In the genomic region with DNA sequence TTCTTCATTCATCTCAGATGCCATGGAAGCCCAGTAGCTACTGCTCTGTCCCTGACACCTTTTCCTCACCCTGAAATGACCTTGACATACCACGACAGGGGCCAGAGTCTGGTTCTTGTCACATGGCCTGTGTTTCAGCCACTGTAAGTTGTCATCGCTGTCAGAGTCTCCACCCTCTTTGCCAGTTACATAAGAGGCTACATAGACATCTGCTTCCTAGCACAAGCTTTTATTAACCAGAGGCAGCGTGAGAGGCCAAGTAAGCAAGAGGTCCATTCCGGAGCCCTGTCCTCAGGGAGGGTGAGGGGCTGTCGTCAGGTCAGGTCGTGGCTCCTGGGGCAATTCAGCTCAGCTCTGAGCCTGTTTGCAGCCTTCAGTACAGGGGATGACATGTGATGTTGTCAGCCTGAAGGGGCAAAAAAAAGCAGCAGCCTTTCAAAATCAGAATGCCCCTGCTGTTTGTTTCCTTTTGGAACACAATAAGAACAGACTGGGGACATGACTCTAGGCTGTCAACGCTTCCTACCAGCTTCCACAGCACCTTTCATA, we compare ENCODE assay signal across 13 cellular contexts.
DNase-seq lines count a peak whose midpoint lies in the region; ATAC-seq, FAIRE-seq and TF ChIP-seq lines count a peak whose summit lies in the region.
"Had no signal": no experiment of that assay in that cellular context is flagged by ENCODE, and none has a peak within 500 bp of the region (broad histone marks: within the 10 kb centered on the region; RNA-seq: fewer than 3 reads in every experiment).

No MANE protein-coding gene starts in this region.

- no peak overlapping the region for H2AK5ac ChIP-seq in H1 (ENCODE audit: low read depth, low read length)

- no peaks in the 10 kb centered on the region for H3F3A ChIP-seq in GM23248 (ENCODE audit: insufficient read depth)

- H3K4me3 ChIP-seq in GM23248: no peak overlapping the region
- no peak overlapping the region for H3K4me3 ChIP-seq in H1 (ENCODE audit: extremely low read depth in 1 of 4, insufficient read depth in 2 of 4, low read depth in 3 of 4, low read length in 4 of 4)
- peak overlapping the region; percentile 7 for H3K4me3 ChIP-seq in psoas muscle
- H3K4me3 ChIP-seq: BLaER1 treated with 17β-estradiol and CSF1 and Interleukin-3, amounts not matched to agents 10 nM and 100 nM had no signal

- CTCF ChIA-PET in H1 (lab: Charles Lee; ENCODE audit: partially characterized antibody): interaction anchor here (1.4 to 4.1 kb wide), 3 partner anchors 9 to 99 kb away, joined by 3 to 15 read pairs (median 5); no protein-coding TSS in a partner anchor

- H4K5ac ChIP-seq in H1 (ENCODE audit: insufficient read length, low read depth, low read length): no peak overlapping the region

- 24 to 30% methylated on average over 7 of the region's 7 CpGs for WGBS in GM23248 (ENCODE audit: low coverage in 1 of 2, low lambda C conversion rate in 2 of 2, missing lambda C conversion rate in 2 of 2), 2 experiments
- WGBS in H1 (ENCODE audit: extremely low coverage in 1 of 2, insufficient coverage in 1 of 2, insufficient read length in 1 of 2, insufficient replicate concordance in 2 of 2, low coverage in 1 of 2, low lambda C conversion rate in 2 of 2, missing lambda C conversion rate in 1 of 2), 2 experiments: 34% methylated on average over 7 of the region's 7 CpGs; no CpG with 5 or more reads in 1 of the 2 experiments
- 7 to 18% (median 9%) methylated on average over 7 of the region's 7 CpGs for WGBS in psoas muscle, 3 donors

- no peaks in the 10 kb centered on the region for H3K79me1 ChIP-seq in H1 (ENCODE audit: low read depth, low read length)

- no peaks in the 10 kb centered on the region for H3K9me3 ChIP-seq in GM23248 (ENCODE audit: low read depth)
- no peaks in the 10 kb centered on the region for H3K9me3 ChIP-seq in H1 (ENCODE audit: insufficient read depth in 2 of 2, low read depth in 1 of 2, low read length in 1 of 2)
- H3K9me3 ChIP-seq in psoas muscle: peaks cover 3% of the 10 kb centered on the region
- H3K9me3 ChIP-seq: BLaER1 treated with 17β-estradiol and CSF1 and Interleukin-3, amounts not matched to agents 10 nM and 100 nM had no signal

- no peak for FAIRE-seq in H1 (lab: Jason Lieb, UNC)

- H3K56ac ChIP-seq in H1 (replicated peaks; ENCODE audit: insufficient read length, low read depth, low read length): no peak overlapping the region

- no peaks in the 10 kb centered on the region for H3K4me1 Mint-ChIP-seq in activated T-cell treated with anti-CD3 and anti-CD28 coated beads, Interleukin-2, amount 50 U/mL, for 4 hours (ENCODE audit: low read depth)

- no peak for TF ChIP-seq RAD21 in H1 (IDR thresholded peaks at IDR 0.05 in 1 of 2, conservative IDR thresholded peaks at IDR 0.05 in 1 of 2; ENCODE audit: low read depth in 2 of 2, low read length in 2 of 2)

- H3K14ac ChIP-seq in H1 (ENCODE audit: insufficient read length): no peak overlapping the region

- no peak overlapping the region for H4K91ac ChIP-seq in H1 (replicated peaks; ENCODE audit: insufficient read length, low read length)

- H3K4me2 ChIP-seq in GM23248 (ENCODE audit: unreplicated experiment) (no peak overlapping the region), H1 (ENCODE audit: insufficient read depth in 1 of 2, low read depth in 2 of 2, low read length in 2 of 2) (peak overlapping the region in 1 of 2 experiments; percentile 9; a peak in 1 of 4 replicates)
- H3K4me2 ChIP-seq: BLaER1 treated with 17β-estradiol and CSF1 and Interleukin-3, amounts not matched to agents 10 nM and 100 nM had no signal

- in situ Hi-C loops in GM23248 (cut with MboI): no loop called here

- no peaks in the 10 kb centered on the region for H3K36me3 ChIP-seq in GM23248 (ENCODE audit: low read depth)
- H3K36me3 ChIP-seq in H1 (ENCODE audit: control insufficient read depth in 2 of 4, insufficient read depth in 4 of 4, low read length in 3 of 4): no peaks in the 10 kb centered on the region
- H3K36me3 ChIP-seq in psoas muscle (ENCODE audit: insufficient read depth in 1 of 2, low read depth in 1 of 2): no peaks in the 10 kb centered on the region
- H3K36me3 ChIP-seq: BLaER1 treated with 17β-estradiol and CSF1 and Interleukin-3, amounts not matched to agents 10 nM and 100 nM had no signal

- no peak overlapping the region for H2BK5ac ChIP-seq in H1 (ENCODE audit: low read depth, low read length)

- no peaks in the 10 kb centered on the region for H3K36me3 Mint-ChIP-seq in activated T-cell treated with anti-CD3 and anti-CD28 coated beads, Interleukin-2, amount 50 U/mL, for 4 hours (ENCODE audit: insufficient read depth)

- H3K4ac ChIP-seq in H1 (replicated peaks; ENCODE audit: insufficient read length, low read depth, low read length): no peak overlapping the region

- no peak overlapping the region for H3K18ac ChIP-seq in H1 (ENCODE audit: extremely low read depth, low read length)

- H2BK20ac ChIP-seq in H1 (ENCODE audit: low read length): no peak overlapping the region

- no peak for TF ChIP-seq CTCF in H1 (IDR thresholded peaks at IDR 0.05; ENCODE audit: control extremely low read depth in 1 of 3, insufficient read depth in 1 of 3, low read depth in 1 of 3, low read length in 3 of 3)
- no peak for TF ChIP-seq CTCF in psoas muscle (IDR thresholded peaks at IDR 0.05)

- no peak overlapping the region for H2BK120ac ChIP-seq in H1 (replicated peaks; ENCODE audit: low read depth, low read length)

- H3K27ac ChIP-seq in GM23248 (no peak overlapping the region), H1 (ENCODE audit: low read depth, low read length) (no peak overlapping the region), layer of hippocampus (ENCODE audit: low read depth, low read length) (peak overlapping the region; percentile 50), psoas muscle (peak overlapping the region; percentile 63)
- H3K27ac ChIP-seq: BLaER1 treated with 17β-estradiol and CSF1 and Interleukin-3, amounts not matched to agents 10 nM and 100 nM; VCaP had no signal

- H2BK15ac ChIP-seq in H1 (ENCODE audit: low read length): no peak overlapping the region

- H4K8ac ChIP-seq in H1 (ENCODE audit: extremely low read depth, insufficient read depth, low read length): no peak overlapping the region

- POLR2A ChIA-PET in H1 (lab: Charles Lee; ENCODE audit: partially characterized antibody): interaction anchor here (1.1 kb wide), 1 partner anchor 186 kb away, joined by 3 read pairs; the partner anchor contains the start of gene BCLAF1

- no peak overlapping the region for H3K23ac ChIP-seq in H1 (ENCODE audit: insufficient read length)

- H3K27me3 ChIP-seq in GM23248 (replicated peaks; ENCODE audit: insufficient read depth): no peaks in the 10 kb centered on the region
- peaks cover 41 to 63% (median 61%) of the 10 kb centered on the region in 4 experiments for H3K27me3 ChIP-seq in H1 (replicated peaks in 1 of 4; ENCODE audit: control insufficient read depth in 3 of 4, extremely low read depth in 1 of 4, insufficient read depth in 3 of 4, low read length in 3 of 4)
- no peaks in the 10 kb centered on the region for H3K27me3 ChIP-seq in layer of hippocampus (ENCODE audit: control insufficient read depth, insufficient read depth, low read length)
- no peaks in the 10 kb centered on the region for H3K27me3 ChIP-seq in psoas muscle (ENCODE audit: insufficient read depth in 3 of 3, low read length in 2 of 3)
- H3K27me3 ChIP-seq: BLaER1 treated with 17β-estradiol and CSF1 and Interleukin-3, amounts not matched to agents 10 nM and 100 nM had no signal

- TF ChIP-seq POLR2A in H1 (IDR thresholded peaks at IDR 0.05; ENCODE audit: control extremely low read depth in 1 of 2, low read depth in 2 of 2, low read length in 2 of 2): no peak

- no peaks in the 10 kb centered on the region for H4K20me1 ChIP-seq in GM23248 (ENCODE audit: insufficient read depth)
- H4K20me1 ChIP-seq in H1 (replicated peaks in 1 of 2; ENCODE audit: control insufficient read depth in 1 of 2, insufficient read depth in 2 of 2, low read length in 2 of 2): peaks cover 0 to 2% of the 10 kb centered on the region in 2 experiments
- H4K20me1 ChIP-seq: BLaER1 treated with 17β-estradiol and CSF1 and Interleukin-3, amounts not matched to agents 10 nM and 100 nM had no signal

- ATAC-seq in psoas muscle (peak; percentile 55 to 96 (median 87)), GM18861 (IDR thresholded peaks at IDR 0.05; ENCODE audit: unreplicated experiment) (no peak), HG02642 (IDR thresholded peaks at IDR 0.05; ENCODE audit: poor library complexity, unreplicated experiment) (no peak)
- ATAC-seq in activated T-cell treated with anti-CD3 and anti-CD28 coated beads, Interleukin-2, amount 50 U/mL, for 4 hours: no peak

- no peak for TF ChIP-seq EP300 in H1 (IDR thresholded peaks at IDR 0.05; ENCODE audit: borderline replicate concordance in 1 of 2, low read depth in 2 of 2, low read length in 2 of 2)

- H3K4me3 Mint-ChIP-seq in activated T-cell treated with anti-CD3 and anti-CD28 coated beads, Interleukin-2, amount 50 U/mL, for 4 hours: no peak overlapping the region
- H3K4me3 Mint-ChIP-seq: activated naive CD4-positive, alpha-beta T cell treated with anti-CD3 and anti-CD28 coated beads for 36 hours; neural crest cell had no signal

- H3K79me2 ChIP-seq in GM23248 (ENCODE audit: insufficient read depth): peaks cover 8% of the 10 kb centered on the region; the same call in 1 of the 2 replicates
- no peaks in the 10 kb centered on the region for H3K79me2 ChIP-seq in H1 (ENCODE audit: control insufficient read depth in 1 of 2, insufficient read depth in 2 of 2, low read length in 2 of 2)

- H3K9me3 Mint-ChIP-seq in activated T-cell treated with anti-CD3 and anti-CD28 coated beads, Interleukin-2, amount 50 U/mL, for 4 hours: no peaks in the 10 kb centered on the region
- H3K9me3 Mint-ChIP-seq: activated naive CD4-positive, alpha-beta T cell treated with anti-CD3 and anti-CD28 coated beads for 36 hours had no signal

- H2AFZ ChIP-seq in GM23248 (peak overlapping the region; percentile 46; the same call in 1 of the 2 replicates), H1 (ENCODE audit: low read length) (no peak overlapping the region)

- H3K4me1 ChIP-seq in GM23248 (ENCODE audit: insufficient read depth) (peaks cover 6% of the 10 kb centered on the region; the same call in 1 of the 2 replicates), H1 (replicated peaks in 1 of 4; ENCODE audit: control insufficient read depth in 3 of 4, insufficient read depth in 4 of 4, low read length in 3 of 4) (peaks cover 0 to 5% (median 2%) of the 10 kb centered on the region in 4 experiments; a peak in 5 of 7 replicates), psoas muscle (peaks cover 17% of the 10 kb centered on the region)
- H3K4me1 ChIP-seq: BLaER1 treated with 17β-estradiol and CSF1 and Interleukin-3, amounts not matched to agents 10 nM and 100 nM had no signal

- no peaks in the 10 kb centered on the region for H3K9me2 ChIP-seq in GM23248 (ENCODE audit: insufficient read depth)

- H3K27me3 Mint-ChIP-seq in activated T-cell treated with anti-CD3 and anti-CD28 coated beads, Interleukin-2, amount 50 U/mL, for 4 hours (ENCODE audit: low read depth): peaks cover 7% of the 10 kb centered on the region

- H3K9ac ChIP-seq in GM23248: no peak overlapping the region; the same call in 1 of the 2 replicates
- no peak overlapping the region for H3K9ac ChIP-seq in H1 (replicated peaks in 1 of 4; ENCODE audit: extremely low read depth in 1 of 4, low read depth in 3 of 4, low read length in 3 of 4)
- H3K9ac ChIP-seq: BLaER1 treated with 17β-estradiol and CSF1 and Interleukin-3, amounts not matched to agents 10 nM and 100 nM had no signal

- no peak overlapping the region for H2BK12ac ChIP-seq in H1 (ENCODE audit: low read depth, low read length)

- peak; percentile 34 for DNase-seq in GM23248
- peak; percentile 47 to 48 for DNase-seq in H1 (ENCODE audit: low read depth in 1 of 2, low spot score in 2 of 2)
- peak; percentile 23 to 69 for DNase-seq in psoas muscle
- no peak for DNase-seq in cortex of kidney (lab: John Stamatoyannopoulos, UW)
- DNase-seq in activated T-cell treated with anti-CD3 and anti-CD28 coated beads, Interleukin-2, amount 50 U/mL, for 4 hours: no peak
- DNase-seq: activated naive CD4-positive, alpha-beta T cell treated with anti-CD3 and anti-CD28 coated beads for 36 hours; OCI-M1 had no signal

- intact Hi-C loops in psoas muscle (cut with DNase I): loop anchor here in 1 of 2 donors (5.0 kb wide), 1 partner anchor 67 kb away; no protein-coding TSS in a partner anchor

- no peaks in the 10 kb centered on the region for H3K23me2 ChIP-seq in H1 (ENCODE audit: low read depth, low read length)

Comparison
In these comparisons a context has a peak if more than half of its experiments do, and no peak if none do; other contexts are left out.
1. DNase-seq: peak in GM23248 (single experiment), H1 (2 of 2) and psoas muscle (2 of 2); none in cortex of kidney (single experiment) and activated T-cell treated with anti-CD3 and anti-CD28 coated beads, Interleukin-2, amount 50 U/mL, for 4 hours (single experiment).
2. H3K27ac ChIP-seq: peak in layer of hippocampus (single experiment) and psoas muscle (single experiment); none in GM23248 (single experiment) and H1 (single experiment).
3. ATAC-seq: peak in psoas muscle (4 of 4); none in GM18861 (single experiment), HG02642 (single experiment) and activated T-cell treated with anti-CD3 and anti-CD28 coated beads, Interleukin-2, amount 50 U/mL, for 4 hours (0 of 2).